Comparison of ENCODE assay signal across 14 cellular contexts in genomic region chr2:196314157-196314556, GRCh38.
"Had no signal": no experiment of that assay in that cellular context is flagged by ENCODE, and none has a peak within 500 bp of the region (broad histone marks: within the 10 kb centered on the region; RNA-seq: fewer than 3 reads in every experiment).

No MANE protein-coding gene starts in this region.

- H3K36me3 Mint-ChIP-seq: natural killer cell; stimulated activated naive B cell treated with anti-CD40 and anti-IgM and Interleukin-4, amounts not matched to agents 10 μg/mL and 1 μg/mL and 100 μg/mL, for 72 hours had no signal

- H3K9me3 Mint-ChIP-seq: natural killer cell; neural crest cell; stimulated activated naive B cell treated with anti-CD40 and anti-IgM and Interleukin-4, amounts not matched to agents 10 μg/mL and 1 μg/mL and 100 μg/mL, for 72 hours; type B pancreatic cell had no signal

- H3K4me1 Mint-ChIP-seq: natural killer cell had no signal

- H3K27me3 Mint-ChIP-seq: stimulated activated naive B cell treated with anti-CD40 and anti-IgM and Interleukin-4, amounts not matched to agents 10 μg/mL and 1 μg/mL and 100 μg/mL, for 72 hours; type B pancreatic cell had no signal

- H3K27ac Mint-ChIP-seq: natural killer cell, type B pancreatic cell had no signal

- H3K4me3 ChIP-seq: esophagus squamous epithelium, gastroesophageal sphincter, hepatocyte had no signal

- H3K27ac ChIP-seq: esophagus squamous epithelium, gastroesophageal sphincter, hepatocyte had no signal

- H3K9me3 ChIP-seq: esophagus squamous epithelium, gastroesophageal sphincter had no signal

- H3K4me1 ChIP-seq: esophagus squamous epithelium, gastroesophageal sphincter had no signal

- DNase-seq: dermis blood vessel endothelial cell; esophagus squamous epithelium; foreskin fibroblast; mammary epithelial cell; natural killer cell; posterior cingulate gyrus; stimulated activated CD4-positive, alpha-beta T cell treated with anti-CD3 and anti-CD28 coated beads, Interleukin-2, amount 100 ng/mL, for 24 hours; stimulated activated CD4-positive, alpha-beta T cell treated with anti-CD3 and anti-CD28 coated beads, Interleukin-4, amount 100 ng/mL, for 4 hours; stimulated activated naive B cell treated with anti-CD40 and anti-IgM and Interleukin-4, amounts not matched to agents 10 μg/mL and 1 μg/mL and 100 μg/mL, for 72 hours had no signal

- H3K4me3 Mint-ChIP-seq: natural killer cell; neural crest cell; stimulated activated naive B cell treated with anti-CD40 and anti-IgM and Interleukin-4, amounts not matched to agents 10 μg/mL and 1 μg/mL and 100 μg/mL, for 72 hours; type B pancreatic cell had no signal

- H3K36me3 ChIP-seq: gastroesophageal sphincter had no signal

- ATAC-seq: gastroesophageal sphincter; natural killer cell; sciatic nerve; stimulated activated naive B cell treated with anti-CD40 and anti-IgM and Interleukin-4, amounts not matched to agents 10 μg/mL and 1 μg/mL and 100 μg/mL, for 72 hours had no signal

- H3K27me3 ChIP-seq: esophagus squamous epithelium, gastroesophageal sphincter, hepatocyte had no signal
